Comparison of ENCODE assay signal across 8 cellular contexts in genomic region chr5:143064207-143064606, GRCh38.
DNase-seq lines count a peak whose midpoint lies in the region; ATAC-seq and TF ChIP-seq lines count a peak whose summit lies in the region.
"Had no signal": no experiment of that assay in that cellular context is flagged by ENCODE, and none has a peak within 500 bp of the region (broad histone marks: within the 10 kb centered on the region; RNA-seq: fewer than 3 reads in every experiment).

No MANE protein-coding gene starts in this region.

- H3K27ac Mint-ChIP-seq in dendritic cell treated with granulocyte-macrophage colony-stimulating factor and Interleukin-4, amounts not matched to agents 40 ng/mL and 50 ng/mL, for 4 days = peak overlapping the region; percentile 92

- H3K27me3 ChIP-seq in lung (ENCODE audit: control insufficient read depth, insufficient read depth) = no peaks in the 10 kb centered on the region
- H3K27me3 ChIP-seq in tibial nerve = no peaks in the 10 kb centered on the region

- no peak for TF ChIP-seq CTCF in lung (IDR thresholded peaks at IDR 0.05; ENCODE audit: control extremely low read depth, extremely low read depth)
- no peak for TF ChIP-seq CTCF in tibial nerve (IDR thresholded peaks at IDR 0.05)

- H3K4me3 Mint-ChIP-seq in dendritic cell treated with granulocyte-macrophage colony-stimulating factor and Interleukin-4, amounts not matched to agents 40 ng/mL and 50 ng/mL, for 4 days = peak overlapping the region; percentile 37

- peak overlapping the region; percentile 76 to 79 for H3K27ac ChIP-seq in lung (ENCODE audit: low read depth in 1 of 2, low read length in 1 of 2)
- peak overlapping the region; percentile 1 to 58 (median 34) for H3K27ac ChIP-seq in tibial nerve

- peaks cover 88% of the 10 kb centered on the region for H3K4me1 Mint-ChIP-seq in dendritic cell treated with granulocyte-macrophage colony-stimulating factor and Interleukin-4, amounts not matched to agents 40 ng/mL and 50 ng/mL, for 4 days (ENCODE audit: low read depth)

- no peaks in the 10 kb centered on the region for H3K27me3 Mint-ChIP-seq in dendritic cell treated with granulocyte-macrophage colony-stimulating factor and Interleukin-4, amounts not matched to agents 40 ng/mL and 50 ng/mL, for 4 days

- no peak for ATAC-seq in lung (ENCODE audit: insufficient read depth, low FRiP score)
- no peak for ATAC-seq in GM18858 (IDR thresholded peaks at IDR 0.05; ENCODE audit: unreplicated experiment)

- no peaks in the 10 kb centered on the region for H3K9me3 ChIP-seq in lung (ENCODE audit: control insufficient read depth in 2 of 2, insufficient read depth in 1 of 2, low read length in 1 of 2)
- no peaks in the 10 kb centered on the region for H3K9me3 ChIP-seq in tibial nerve

- 46 to 48% methylated on average over 4 of the region's 4 CpGs for WGBS in lung, 2 donors
- 37 to 38% methylated on average over 4 of the region's 4 CpGs for WGBS in tibial nerve, 2 donors

- no peaks in the 10 kb centered on the region for H3K9me3 Mint-ChIP-seq in dendritic cell treated with granulocyte-macrophage colony-stimulating factor and Interleukin-4, amounts not matched to agents 40 ng/mL and 50 ng/mL, for 4 days

- H3K4me3 ChIP-seq in lung (no peak overlapping the region), tibial nerve (no peak overlapping the region)

- peaks cover 14 to 35% of the 10 kb centered on the region in 2 donors for H3K4me1 ChIP-seq in lung (ENCODE audit: control insufficient read depth in 2 of 2, insufficient read depth in 2 of 2, low read length in 2 of 2)
- peaks cover 0 to 78% (median 27%) of the 10 kb centered on the region in 4 donors for H3K4me1 ChIP-seq in tibial nerve

- no peak for TF ChIP-seq POLR2A in tibial nerve (IDR thresholded peaks at IDR 0.05)

- no peak for TF ChIP-seq EP300 in tibial nerve (IDR thresholded peaks at IDR 0.05)

- H3K36me3 Mint-ChIP-seq in dendritic cell treated with granulocyte-macrophage colony-stimulating factor and Interleukin-4, amounts not matched to agents 40 ng/mL and 50 ng/mL, for 4 days (ENCODE audit: low read depth) = peaks cover 61% of the 10 kb centered on the region

- H3K36me3 ChIP-seq in lung (ENCODE audit: control insufficient read depth in 2 of 2, insufficient read depth in 2 of 2, low read length in 2 of 2) = peaks cover 0 to 2% of the 10 kb centered on the region in 2 donors
- peaks cover 0 to 17% (median 0%) of the 10 kb centered on the region in 3 donors for H3K36me3 ChIP-seq in tibial nerve

- intact Hi-C loops in dendritic cell treated with granulocyte-macrophage colony-stimulating factor and Interleukin-4, amounts not matched to agents 40 ng/mL and 50 ng/mL, for 4 days (cut with micrococcal nuclease) = loop anchor here (2.0 to 5.0 kb wide), 2 partner anchors 61 to 338 kb away; partner anchors contain the start of gene NR3C1

- DNase-seq in NOMO-1 treated with dmso at 0.1 percent for 144 hours (lab: John Stamatoyannopoulos, UW; ENCODE audit: unreplicated experiment) (peak; percentile 27), lung (ENCODE audit: low spot score) (no peak), tibial nerve (ENCODE audit: low spot score in 2 of 2) (no peak), NCI-H1694 (lab: John Stamatoyannopoulos, UW) (no peak)
- no peak for DNase-seq in NK-92 treated with Interleukin-12 subunit alpha and Interleukin-12 subunit beta, amount 100 ng/mL, for 24 hours (lab: John Stamatoyannopoulos, UW)
- DNase-seq: NCI-H2171 had no signal
